ENCODE assay signal across 24 cellular contexts in the genomic region with DNA sequence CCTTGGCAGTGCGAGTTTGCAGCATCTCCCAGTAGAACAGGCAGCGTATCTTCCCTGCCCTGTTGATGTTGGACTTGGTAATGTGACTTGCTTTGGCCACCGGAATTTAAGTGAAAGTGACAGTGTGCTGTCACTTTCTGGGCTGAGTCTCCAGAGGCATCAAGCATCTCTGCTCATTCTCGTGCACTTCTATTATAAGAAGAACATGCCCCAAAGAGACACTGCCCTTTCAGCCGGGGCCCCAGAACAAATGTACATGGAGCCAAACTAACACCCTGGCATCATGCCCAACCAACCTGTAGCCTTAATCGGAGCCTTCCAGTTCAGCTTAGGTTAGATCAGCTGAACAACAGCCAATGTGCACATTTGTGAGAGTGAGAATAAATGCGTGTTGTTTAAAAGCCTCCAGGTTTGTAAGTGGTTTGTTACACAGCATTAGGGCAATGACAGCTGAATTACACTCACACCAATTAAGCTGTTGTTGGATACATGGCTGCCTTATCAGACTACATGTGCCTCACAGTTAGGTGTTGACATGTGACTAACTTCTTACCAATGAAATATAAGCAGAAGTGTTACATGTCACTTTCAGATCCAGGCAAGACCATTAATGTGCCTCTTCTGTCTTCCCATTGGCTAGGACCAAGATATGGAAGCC.
"Had no signal": no experiment of that assay in that cellular context is flagged by ENCODE, and none has a peak within 500 bp of the region (broad histone marks: within the 10 kb centered on the region; RNA-seq: fewer than 3 reads in every experiment).

No MANE protein-coding gene starts in this region.

- H3K36me3 ChIP-seq: cardiac muscle cell had no signal

- H3K4me3 ChIP-seq: cardiac muscle cell, K562, SK-N-MC had no signal

- ATAC-seq: activated T-cell treated with anti-CD3 and anti-CD28 coated beads, Interleukin-2, amount 50 U/mL, for 4 hours; K562; T-cell had no signal

- DNase-seq: activated CD4-positive, alpha-beta memory T cell treated with anti-CD3 and anti-CD28 coated beads for 36 hours; activated CD4-positive, alpha-beta T cell treated with anti-CD3 and anti-CD28 coated beads, Interleukin-2, amount 10 ng/mL, durations not matched to agents 7 days and 5 days; activated CD4-positive, CD25-positive, alpha-beta regulatory T cell; activated CD8-positive, alpha-beta memory T cell treated with anti-CD3 and anti-CD28 coated beads for 24 hours; activated effector memory CD4-positive, alpha-beta T cell treated with anti-CD3 and anti-CD28 coated beads, Interleukin-2, amount 50 U/mL, for 16 hours; activated naive CD4-positive, alpha-beta T cell treated with anti-CD3 and anti-CD28 coated beads for 36 hours; activated T-cell treated with anti-CD3 and anti-CD28 coated beads, Interleukin-2, amount 50 U/mL, for 4 hours; amygdala; cerebellar nuclear complex; Karpas-422; NCI-H1105 treated with DMSO at 0.1 percent for 48 hours; NCI-H146; NCI-H187 treated with DMSO at 0.1 percent for 48 hours; NCI-H2081 treated with DMSO at 0.1 percent for 48 hours; NCI-H345; NCI-H510A; NCI-H526 treated with DMSO at 0.1 percent for 48 hours; NK-92 treated with Interleukin-12 subunit alpha and Interleukin-12 subunit beta, amount 100 ng/mL, for 24 hours; T-cell; T-helper 2 cell; T1000 had no signal

- H3K27ac ChIP-seq: cardiac muscle cell, SK-N-MC had no signal
